In the genomic region with DNA sequence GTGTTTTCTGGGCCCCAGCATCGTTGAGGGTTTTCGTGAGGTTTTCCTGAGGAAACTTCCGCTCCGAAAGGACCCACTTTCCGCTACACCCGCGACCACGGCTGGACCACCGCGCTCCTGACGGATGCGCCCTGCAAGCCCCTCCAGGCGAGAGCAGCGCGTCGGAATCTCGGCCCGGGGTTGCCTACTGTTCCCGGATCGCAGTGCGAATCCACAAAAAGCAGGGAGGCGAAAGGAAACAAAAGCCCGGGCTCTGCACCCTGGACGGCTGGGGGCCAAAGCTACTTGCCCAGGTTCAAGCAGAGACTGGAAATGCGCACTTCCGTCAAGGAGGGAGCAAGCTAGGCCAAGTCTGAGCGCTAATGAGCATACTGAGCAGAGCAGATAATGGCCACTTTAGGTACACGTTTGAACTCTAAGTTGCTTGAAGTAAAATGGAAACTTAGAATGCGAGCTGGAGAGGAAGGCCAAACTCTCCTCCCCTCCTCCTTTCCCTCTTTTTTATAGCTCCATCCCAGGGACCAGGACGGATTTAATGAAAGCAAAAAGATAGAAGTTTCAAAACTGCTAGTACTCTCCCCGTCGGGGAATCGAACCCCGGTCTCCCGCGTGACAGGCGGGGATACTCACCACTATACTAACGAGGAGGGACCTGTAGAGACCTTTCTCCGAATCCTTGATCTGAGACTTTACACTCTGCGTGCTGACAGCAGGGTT, we compare ENCODE assay signal across 1 cellular context.
TF ChIP-seq lines count a peak whose summit lies in the region.

No MANE protein-coding gene starts in this region.

TF ChIP-seq in HepG2, 621 proteins besides CTCF, POLR2A, EP300 and RAD21 (continues in another document):
- TF ChIP-seq ZNF691 (CRISPR knock-in tag; IDR thresholded peaks at IDR 0.05; ENCODE audit: borderline replicate concordance, low read depth) = no peak
- TF ChIP-seq ZNF354B (CRISPR knock-in tag; IDR thresholded peaks at IDR 0.05) = no peak
- no peak for TF ChIP-seq ZNF34 (CRISPR knock-in tag; IDR thresholded peaks at IDR 0.05; ENCODE audit: borderline replicate concordance)
- TF ChIP-seq, protein P1, sequence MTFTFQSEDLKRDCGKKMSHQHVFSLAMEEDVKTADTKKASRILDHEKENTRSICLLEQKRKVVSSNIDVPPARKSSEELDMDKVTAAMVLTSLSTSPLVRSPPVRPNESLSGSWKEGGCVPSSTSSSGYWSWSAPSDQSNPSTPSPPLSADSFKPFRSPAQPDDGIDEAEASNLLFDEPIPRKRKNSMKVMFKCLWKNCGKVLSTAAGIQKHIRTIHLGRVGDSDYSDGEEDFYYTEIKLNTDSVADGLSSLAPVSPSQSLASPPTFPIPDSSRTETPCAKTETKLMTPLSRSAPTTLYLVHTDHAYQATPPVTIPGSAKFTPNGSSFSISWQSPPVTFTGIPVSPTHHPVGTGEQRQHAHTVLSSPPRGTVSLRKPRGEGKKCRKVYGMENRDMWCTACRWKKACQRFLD (CRISPR knock-in tag; IDR thresholded peaks at IDR 0.05; ENCODE audit: borderline replicate concordance) = no peak
- TF ChIP-seq ZBTB8A (CRISPR knock-in tag; IDR thresholded peaks at IDR 0.05; ENCODE audit: borderline replicate concordance, low read depth) = no peak
- no peak for TF ChIP-seq ZNF543 (CRISPR knock-in tag; IDR thresholded peaks at IDR 0.05)
- TF ChIP-seq ZNF776 (CRISPR knock-in tag; IDR thresholded peaks at IDR 0.05) = no peak
- TF ChIP-seq TOE1 (CRISPR knock-in tag; IDR thresholded peaks at IDR 0.05) = no peak
- no peak for TF ChIP-seq SNRNP70 (IDR thresholded peaks at IDR 0.05; ENCODE audit: low read depth, low read length)
- TF ChIP-seq ZNF335 (CRISPR knock-in tag; IDR thresholded peaks at IDR 0.05) = no peak
- TF ChIP-seq ARNT (IDR thresholded peaks at IDR 0.05) = no peak
- TF ChIP-seq, protein P2, sequence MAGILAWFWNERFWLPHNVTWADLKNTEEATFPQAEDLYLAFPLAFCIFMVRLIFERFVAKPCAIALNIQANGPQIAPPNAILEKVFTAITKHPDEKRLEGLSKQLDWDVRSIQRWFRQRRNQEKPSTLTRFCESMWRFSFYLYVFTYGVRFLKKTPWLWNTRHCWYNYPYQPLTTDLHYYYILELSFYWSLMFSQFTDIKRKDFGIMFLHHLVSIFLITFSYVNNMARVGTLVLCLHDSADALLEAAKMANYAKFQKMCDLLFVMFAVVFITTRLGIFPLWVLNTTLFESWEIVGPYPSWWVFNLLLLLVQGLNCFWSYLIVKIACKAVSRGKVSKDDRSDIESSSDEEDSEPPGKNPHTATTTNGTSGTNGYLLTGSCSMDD (CRISPR knock-in tag; IDR thresholded peaks at IDR 0.05) = no peak
- TF ChIP-seq KLF16 (CRISPR knock-in tag; IDR thresholded peaks at IDR 0.05) = no peak
- TF ChIP-seq NR2F1 (CRISPR knock-in tag; IDR thresholded peaks at IDR 0.05) = no peak
- TF ChIP-seq, protein P3, sequence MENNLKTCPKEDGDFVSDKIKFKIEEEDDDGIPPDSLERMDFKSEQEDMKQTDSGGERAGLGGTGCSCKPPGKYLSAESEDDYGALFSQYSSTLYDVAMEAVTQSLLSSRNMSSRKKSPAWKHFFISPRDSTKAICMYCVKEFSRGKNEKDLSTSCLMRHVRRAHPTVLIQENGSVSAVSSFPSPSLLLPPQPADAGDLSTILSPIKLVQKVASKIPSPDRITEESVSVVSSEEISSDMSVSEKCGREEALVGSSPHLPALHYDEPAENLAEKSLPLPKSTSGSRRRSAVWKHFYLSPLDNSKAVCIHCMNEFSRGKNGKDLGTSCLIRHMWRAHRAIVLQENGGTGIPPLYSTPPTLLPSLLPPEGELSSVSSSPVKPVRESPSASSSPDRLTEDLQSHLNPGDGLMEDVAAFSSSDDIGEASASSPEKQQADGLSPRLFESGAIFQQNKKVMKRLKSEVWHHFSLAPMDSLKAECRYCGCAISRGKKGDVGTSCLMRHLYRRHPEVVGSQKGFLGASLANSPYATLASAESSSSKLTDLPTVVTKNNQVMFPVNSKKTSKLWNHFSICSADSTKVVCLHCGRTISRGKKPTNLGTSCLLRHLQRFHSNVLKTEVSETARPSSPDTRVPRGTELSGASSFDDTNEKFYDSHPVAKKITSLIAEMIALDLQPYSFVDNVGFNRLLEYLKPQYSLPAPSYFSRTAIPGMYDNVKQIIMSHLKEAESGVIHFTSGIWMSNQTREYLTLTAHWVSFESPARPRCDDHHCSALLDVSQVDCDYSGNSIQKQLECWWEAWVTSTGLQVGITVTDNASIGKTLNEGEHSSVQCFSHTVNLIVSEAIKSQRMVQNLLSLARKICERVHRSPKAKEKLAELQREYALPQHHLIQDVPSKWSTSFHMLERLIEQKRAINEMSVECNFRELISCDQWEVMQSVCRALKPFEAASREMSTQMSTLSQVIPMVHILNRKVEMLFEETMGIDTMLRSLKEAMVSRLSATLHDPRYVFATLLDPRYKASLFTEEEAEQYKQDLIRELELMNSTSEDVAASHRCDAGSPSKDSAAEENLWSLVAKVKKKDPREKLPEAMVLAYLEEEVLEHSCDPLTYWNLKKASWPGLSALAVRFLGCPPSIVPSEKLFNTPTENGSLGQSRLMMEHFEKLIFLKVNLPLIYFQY (CRISPR knock-in tag; IDR thresholded peaks at IDR 0.05; ENCODE audit: borderline replicate concordance) = no peak
- TF ChIP-seq, protein P4, sequence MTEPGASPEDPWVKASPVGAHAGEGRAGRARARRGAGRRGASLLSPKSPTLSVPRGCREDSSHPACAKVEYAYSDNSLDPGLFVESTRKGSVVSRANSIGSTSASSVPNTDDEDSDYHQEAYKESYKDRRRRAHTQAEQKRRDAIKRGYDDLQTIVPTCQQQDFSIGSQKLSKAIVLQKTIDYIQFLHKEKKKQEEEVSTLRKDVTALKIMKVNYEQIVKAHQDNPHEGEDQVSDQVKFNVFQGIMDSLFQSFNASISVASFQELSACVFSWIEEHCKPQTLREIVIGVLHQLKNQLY (CRISPR knock-in tag; IDR thresholded peaks at IDR 0.05) = 0 out of 2 replicates have a peak, but pooled peaks have one; percentile 14
- no peak for TF ChIP-seq ZNF282 (IDR thresholded peaks at IDR 0.05; ENCODE audit: partially characterized antibody)
- TF ChIP-seq, protein P5, sequence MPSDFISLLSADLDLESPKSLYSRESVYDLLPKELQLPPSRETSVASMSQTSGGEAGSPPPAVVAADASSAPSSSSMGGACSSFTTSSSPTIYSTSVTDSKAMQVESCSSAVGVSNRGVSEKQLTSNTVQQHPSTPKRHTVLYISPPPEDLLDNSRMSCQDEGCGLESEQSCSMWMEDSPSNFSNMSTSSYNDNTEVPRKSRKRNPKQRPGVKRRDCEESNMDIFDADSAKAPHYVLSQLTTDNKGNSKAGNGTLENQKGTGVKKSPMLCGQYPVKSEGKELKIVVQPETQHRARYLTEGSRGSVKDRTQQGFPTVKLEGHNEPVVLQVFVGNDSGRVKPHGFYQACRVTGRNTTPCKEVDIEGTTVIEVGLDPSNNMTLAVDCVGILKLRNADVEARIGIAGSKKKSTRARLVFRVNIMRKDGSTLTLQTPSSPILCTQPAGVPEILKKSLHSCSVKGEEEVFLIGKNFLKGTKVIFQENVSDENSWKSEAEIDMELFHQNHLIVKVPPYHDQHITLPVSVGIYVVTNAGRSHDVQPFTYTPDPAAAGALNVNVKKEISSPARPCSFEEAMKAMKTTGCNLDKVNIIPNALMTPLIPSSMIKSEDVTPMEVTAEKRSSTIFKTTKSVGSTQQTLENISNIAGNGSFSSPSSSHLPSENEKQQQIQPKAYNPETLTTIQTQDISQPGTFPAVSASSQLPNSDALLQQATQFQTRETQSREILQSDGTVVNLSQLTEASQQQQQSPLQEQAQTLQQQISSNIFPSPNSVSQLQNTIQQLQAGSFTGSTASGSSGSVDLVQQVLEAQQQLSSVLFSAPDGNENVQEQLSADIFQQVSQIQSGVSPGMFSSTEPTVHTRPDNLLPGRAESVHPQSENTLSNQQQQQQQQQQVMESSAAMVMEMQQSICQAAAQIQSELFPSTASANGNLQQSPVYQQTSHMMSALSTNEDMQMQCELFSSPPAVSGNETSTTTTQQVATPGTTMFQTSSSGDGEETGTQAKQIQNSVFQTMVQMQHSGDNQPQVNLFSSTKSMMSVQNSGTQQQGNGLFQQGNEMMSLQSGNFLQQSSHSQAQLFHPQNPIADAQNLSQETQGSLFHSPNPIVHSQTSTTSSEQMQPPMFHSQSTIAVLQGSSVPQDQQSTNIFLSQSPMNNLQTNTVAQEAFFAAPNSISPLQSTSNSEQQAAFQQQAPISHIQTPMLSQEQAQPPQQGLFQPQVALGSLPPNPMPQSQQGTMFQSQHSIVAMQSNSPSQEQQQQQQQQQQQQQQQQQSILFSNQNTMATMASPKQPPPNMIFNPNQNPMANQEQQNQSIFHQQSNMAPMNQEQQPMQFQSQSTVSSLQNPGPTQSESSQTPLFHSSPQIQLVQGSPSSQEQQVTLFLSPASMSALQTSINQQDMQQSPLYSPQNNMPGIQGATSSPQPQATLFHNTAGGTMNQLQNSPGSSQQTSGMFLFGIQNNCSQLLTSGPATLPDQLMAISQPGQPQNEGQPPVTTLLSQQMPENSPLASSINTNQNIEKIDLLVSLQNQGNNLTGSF (CRISPR knock-in tag; IDR thresholded peaks at IDR 0.05) = no peak
- TF ChIP-seq FIP1L1 (IDR thresholded peaks at IDR 0.05; ENCODE audit: borderline replicate concordance, insufficient read depth, low read depth, low read length) = no peak
- TF ChIP-seq ZNF441 (CRISPR knock-in tag; IDR thresholded peaks at IDR 0.05; ENCODE audit: borderline replicate concordance) = 0 out of 2 replicates have a peak, but pooled peaks have one; percentile 15
- TF ChIP-seq ZEB1 (IDR thresholded peaks at IDR 0.05; ENCODE audit: insufficient replicate concordance, low read depth) = no peak
- TF ChIP-seq DPF2 (CRISPR knock-in tag; IDR thresholded peaks at IDR 0.05; ENCODE audit: borderline replicate concordance, low read depth) = no peak
- no peak for TF ChIP-seq RARG (CRISPR knock-in tag; IDR thresholded peaks at IDR 0.05; ENCODE audit: low read depth)
- TF ChIP-seq GLI4 (CRISPR knock-in tag; IDR thresholded peaks at IDR 0.05; ENCODE audit: borderline replicate concordance) = no peak
- TF ChIP-seq HDAC2 (CRISPR knock-in tag; IDR thresholded peaks at IDR 0.05) = no peak
- TF ChIP-seq ZFP91 (CRISPR knock-in tag; IDR thresholded peaks at IDR 0.05; ENCODE audit: borderline replicate concordance) = 0 out of 2 replicates have a peak, but pooled peaks have one; percentile 36
- no peak for TF ChIP-seq JUNB (CRISPR knock-in tag; IDR thresholded peaks at IDR 0.05; ENCODE audit: borderline replicate concordance)
- TF ChIP-seq, protein P6, sequence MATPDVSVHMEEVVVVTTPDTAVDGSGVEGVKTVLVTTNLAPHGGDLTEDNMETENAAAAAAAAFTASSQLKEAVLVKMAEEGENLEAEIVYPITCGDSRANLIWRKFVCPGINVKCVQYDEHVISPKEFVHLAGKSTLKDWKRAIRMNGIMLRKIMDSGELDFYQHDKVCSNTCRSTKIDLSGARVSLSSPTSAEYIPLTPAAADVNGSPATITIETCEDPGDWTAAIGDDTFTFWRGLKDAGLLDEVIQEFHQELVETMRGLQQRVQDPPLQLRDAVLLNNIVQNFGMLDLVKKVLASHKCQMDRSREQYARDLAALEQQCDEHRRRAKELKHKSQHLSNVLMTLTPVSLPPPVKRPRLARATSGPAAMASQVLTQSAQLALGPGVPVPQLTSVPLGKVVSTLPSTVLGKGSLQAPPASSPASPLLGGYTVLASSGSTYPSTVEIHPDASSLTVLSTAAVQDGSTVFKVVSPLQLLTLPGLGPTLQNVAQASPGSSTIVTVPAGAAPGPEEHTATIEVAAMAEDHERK (CRISPR knock-in tag; IDR thresholded peaks at IDR 0.05; ENCODE audit: low read depth) = no peak
- TF ChIP-seq SUZ12 (IDR thresholded peaks at IDR 0.05; ENCODE audit: low read depth, low read length) = no peak
- 0 out of 2 replicates have a peak, but pooled peaks have one; percentile 13 for TF ChIP-seq ZNF563 (CRISPR knock-in tag; IDR thresholded peaks at IDR 0.05)
- peak; percentile 73; the same call in 1 of the 2 replicates for TF ChIP-seq NFKB2 (CRISPR knock-in tag; IDR thresholded peaks at IDR 0.05; ENCODE audit: borderline replicate concordance)
- TF ChIP-seq ZNF766 (CRISPR knock-in tag; IDR thresholded peaks at IDR 0.05; ENCODE audit: borderline replicate concordance) = no peak
- TF ChIP-seq BCL6 (CRISPR knock-in tag; IDR thresholded peaks at IDR 0.05) = 0 out of 2 replicates have a peak, but pooled peaks have one; percentile 31
- TF ChIP-seq, protein P7, sequence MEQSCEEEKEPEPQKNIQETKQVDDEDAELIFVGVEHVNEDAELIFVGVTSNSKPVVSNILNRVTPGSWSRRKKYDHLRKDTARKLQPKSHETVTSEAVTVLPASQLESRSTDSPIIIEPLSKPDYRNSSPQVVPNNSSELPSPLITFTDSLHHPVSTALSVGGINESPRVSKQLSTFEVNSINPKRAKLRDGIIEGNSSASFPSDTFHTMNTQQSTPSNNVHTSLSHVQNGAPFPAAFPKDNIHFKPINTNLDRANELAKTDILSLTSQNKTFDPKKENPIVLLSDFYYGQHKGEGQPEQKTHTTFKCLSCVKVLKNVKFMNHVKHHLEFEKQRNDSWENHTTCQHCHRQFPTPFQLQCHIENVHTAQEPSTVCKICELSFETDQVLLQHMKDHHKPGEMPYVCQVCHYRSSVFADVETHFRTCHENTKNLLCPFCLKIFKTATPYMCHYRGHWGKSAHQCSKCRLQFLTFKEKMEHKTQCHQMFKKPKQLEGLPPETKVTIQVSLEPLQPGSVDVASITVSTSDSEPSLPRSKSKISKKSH (CRISPR knock-in tag; IDR thresholded peaks at IDR 0.05; ENCODE audit: borderline replicate concordance) = no peak
- no peak; the same call in none of the 2 replicates for TF ChIP-seq ZFP90 (CRISPR knock-in tag; IDR thresholded peaks at IDR 0.05; ENCODE audit: borderline replicate concordance)
- no peak for TF ChIP-seq CBX1 (IDR thresholded peaks at IDR 0.05; ENCODE audit: low read depth)
- TF ChIP-seq EZH2 (conservative IDR thresholded peaks at IDR 0.05; ENCODE audit: low read depth, low read length) = no peak
